13 cellular contexts compared by ENCODE assay signal in genomic region chr22:26949193-26949592, GRCh38.
DNase-seq lines count a peak whose midpoint lies in the region; ATAC-seq and TF ChIP-seq lines count a peak whose summit lies in the region.
"Had no signal": no experiment of that assay in that cellular context is flagged by ENCODE, and none has a peak within 500 bp of the region (broad histone marks: within the 10 kb centered on the region; RNA-seq: fewer than 3 reads in every experiment).

No MANE protein-coding gene starts in this region.

- no peaks in the 10 kb centered on the region for H3K4me1 Mint-ChIP-seq in activated CD4-positive, alpha-beta T cell treated with anti-CD3 and anti-CD28 coated beads for 36 hours
- peaks cover 36% of the 10 kb centered on the region for H3K4me1 Mint-ChIP-seq in neural progenitor cell
- H3K4me1 Mint-ChIP-seq in osteocyte (ENCODE audit: unreplicated experiment) = peaks cover 14% of the 10 kb centered on the region

- H3K27ac Mint-ChIP-seq in activated CD4-positive, alpha-beta T cell treated with anti-CD3 and anti-CD28 coated beads for 36 hours = no peak overlapping the region
- no peak overlapping the region for H3K27ac Mint-ChIP-seq in neural progenitor cell
- H3K27ac Mint-ChIP-seq in osteocyte (ENCODE audit: unreplicated experiment) = no peak overlapping the region
- H3K27ac Mint-ChIP-seq: activated naive CD8-positive, alpha-beta T cell had no signal

- no peaks in the 10 kb centered on the region for H3K36me3 ChIP-seq in neural progenitor cell

- no peak for ATAC-seq in activated CD4-positive, alpha-beta T cell treated with anti-CD3 and anti-CD28 coated beads for 36 hours
- ATAC-seq in HG02610 (IDR thresholded peaks at IDR 0.05; ENCODE audit: unreplicated experiment) (no peak), GM18868 (IDR thresholded peaks at IDR 0.05; ENCODE audit: unreplicated experiment) (no peak)

- peaks cover 23% of the 10 kb centered on the region for H3K27me3 Mint-ChIP-seq in activated CD4-positive, alpha-beta T cell treated with anti-CD3 and anti-CD28 coated beads for 36 hours
- H3K27me3 Mint-ChIP-seq in neural progenitor cell (ENCODE audit: insufficient read depth, low read depth) = peaks cover 4% of the 10 kb centered on the region
- H3K27me3 Mint-ChIP-seq in osteocyte (ENCODE audit: unreplicated experiment) = peaks cover 10% of the 10 kb centered on the region

- peaks cover 24% of the 10 kb centered on the region for H3F3A ChIP-seq in neural progenitor cell (ENCODE audit: low read depth)

- no peak overlapping the region for H3K4me2 ChIP-seq in neural progenitor cell

- H3K4me1 ChIP-seq in neural progenitor cell = peaks cover 19% of the 10 kb centered on the region

- no peaks in the 10 kb centered on the region for H3K79me2 ChIP-seq in neural progenitor cell (ENCODE audit: low read depth)

- DNase-seq in activated CD4-positive, alpha-beta T cell treated with anti-CD3 and anti-CD28 coated beads for 36 hours = peak; percentile 37
- no peak for DNase-seq in activated CD4-positive, alpha-beta T cell treated with anti-CD3 and anti-CD28 coated beads for 4 hours
- DNase-seq in NCI-H460 (ENCODE audit: extremely low read depth, low read depth) (peak; percentile 17), choroid plexus epithelial cell (ENCODE audit: low read depth) (peak; percentile 8), neural progenitor cell (ENCODE audit: low spot score) (peak; percentile 34), osteocyte (ENCODE audit: extremely low spot score, unreplicated experiment) (no peak)
- DNase-seq: activated CD4-positive, alpha-beta T cell treated with anti-CD3 and anti-CD28 coated beads, Interleukin-2, amount 50 U/mL, for 1 hour; NCI-H2171; occipital lobe; stimulated activated CD4-positive, alpha-beta T cell treated with anti-CD3 and anti-CD28 coated beads, Interleukin-4, amount 100 ng/mL, for 24 hours had no signal

- H3K9ac ChIP-seq in neural progenitor cell = no peak overlapping the region

- CTCF ChIA-PET in activated CD4-positive, alpha-beta T cell treated with anti-CD3 and anti-CD28 coated beads for 36 hours (lab: Charles Lee) = no interaction called here

- no peak overlapping the region for H2AFZ ChIP-seq in neural progenitor cell (replicated peaks)

- intact Hi-C loops in activated CD4-positive, alpha-beta T cell treated with anti-CD3 and anti-CD28 coated beads for 36 hours (cut with DNase I, micrococcal nuclease) = no loop called here

- H3K27me3 ChIP-seq in neural progenitor cell = peaks cover 26% of the 10 kb centered on the region

- H3K4me3 Mint-ChIP-seq in activated CD4-positive, alpha-beta T cell treated with anti-CD3 and anti-CD28 coated beads for 36 hours = no peak overlapping the region
- H3K4me3 Mint-ChIP-seq in neural progenitor cell = no peak overlapping the region
- H3K4me3 Mint-ChIP-seq in osteocyte (ENCODE audit: unreplicated experiment) = no peak overlapping the region
- H3K4me3 Mint-ChIP-seq: activated naive CD8-positive, alpha-beta T cell had no signal

- no peaks in the 10 kb centered on the region for H3K9me3 ChIP-seq in neural progenitor cell (ENCODE audit: low read depth)

- no peaks in the 10 kb centered on the region for H3K36me3 Mint-ChIP-seq in activated CD4-positive, alpha-beta T cell treated with anti-CD3 and anti-CD28 coated beads for 36 hours (ENCODE audit: low read depth)
- no peaks in the 10 kb centered on the region for H3K36me3 Mint-ChIP-seq in neural progenitor cell
- H3K36me3 Mint-ChIP-seq in osteocyte (ENCODE audit: unreplicated experiment) = no peaks in the 10 kb centered on the region
- H3K36me3 Mint-ChIP-seq: activated naive CD8-positive, alpha-beta T cell had no signal

- H3K4me3 ChIP-seq in choroid plexus epithelial cell (ENCODE audit: low read depth, low read length) (no peak overlapping the region), neural progenitor cell (no peak overlapping the region)

- H4K20me1 ChIP-seq in neural progenitor cell (ENCODE audit: low read depth) = peaks cover 16% of the 10 kb centered on the region

- TF ChIP-seq CTCF in choroid plexus epithelial cell (conservative IDR thresholded peaks at IDR 0.05; ENCODE audit: low read depth, low read length) (no peak), neural progenitor cell (IDR thresholded peaks at IDR 0.05) (no peak), osteocyte (IDR thresholded peaks at IDR 0.05) (no peak)

- H3K27ac ChIP-seq in neural progenitor cell = no peak overlapping the region

- POLR2A ChIA-PET in activated CD4-positive, alpha-beta T cell treated with anti-CD3 and anti-CD28 coated beads for 36 hours (lab: Charles Lee) = interaction anchor here (0.7 kb wide), 1 partner anchor 382 kb away, joined by 4 read pairs; no protein-coding TSS in a partner anchor

- H3K9me3 Mint-ChIP-seq in activated CD4-positive, alpha-beta T cell treated with anti-CD3 and anti-CD28 coated beads for 36 hours (ENCODE audit: low read depth) = no peaks in the 10 kb centered on the region
- H3K9me3 Mint-ChIP-seq in neural progenitor cell = peaks cover 2% of the 10 kb centered on the region
- H3K9me3 Mint-ChIP-seq in osteocyte (ENCODE audit: unreplicated experiment) = no peaks in the 10 kb centered on the region

Comparison
In these comparisons a context has a peak if more than half of its experiments do, and no peak if none do; other contexts are left out.
1. DNase-seq: peak in activated CD4-positive, alpha-beta T cell treated with anti-CD3 and anti-CD28 coated beads for 36 hours (single experiment), NCI-H460 (single experiment), choroid plexus epithelial cell (single experiment) and neural progenitor cell (single experiment); none in activated CD4-positive, alpha-beta T cell treated with anti-CD3 and anti-CD28 coated beads for 4 hours (0 of 2) and osteocyte (single experiment).